Comparison of ENCODE assay signal across 20 cellular contexts in the genomic region with DNA sequence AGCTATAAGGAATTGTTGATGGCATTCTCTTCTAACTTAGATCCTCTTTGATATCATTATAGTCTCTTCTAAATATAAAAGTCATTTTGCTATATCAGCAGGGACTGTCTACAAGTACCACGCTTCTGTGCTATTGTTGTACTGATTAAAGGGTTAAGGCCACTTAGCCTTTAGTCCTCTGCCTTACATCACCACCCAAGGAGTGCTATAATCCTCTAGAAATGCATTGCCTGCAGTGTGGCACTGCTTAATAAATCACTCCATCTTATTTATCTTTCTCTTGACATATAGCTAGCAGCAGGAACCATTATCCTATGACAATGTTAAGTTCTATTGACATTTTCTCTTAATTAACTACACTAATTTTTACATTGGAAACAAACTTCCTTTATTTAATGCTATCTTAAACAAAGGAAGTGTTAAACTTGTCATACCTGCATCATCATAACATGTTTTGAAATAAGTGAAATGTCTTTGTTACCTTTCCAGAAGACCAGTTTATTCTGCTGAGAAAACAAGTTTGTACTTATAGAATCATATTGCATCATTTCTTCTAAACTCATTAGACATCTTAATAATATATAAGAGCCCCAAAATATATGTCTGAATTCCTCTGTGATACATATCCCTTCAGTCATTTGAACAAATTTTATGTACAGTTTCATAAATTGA.
"Had no signal": no experiment of that assay in that cellular context is flagged by ENCODE, and none has a peak within 500 bp of the region (broad histone marks: within the 10 kb centered on the region; RNA-seq: fewer than 3 reads in every experiment).

No MANE protein-coding gene starts in this region.

- H3K36me3 ChIP-seq: colonic mucosa, lower lobe of right lung, transverse colon, uterus had no signal

- H3K27me3 ChIP-seq: breast epithelium, colonic mucosa, transverse colon, uterus had no signal

- DNase-seq: activated CD4-positive, alpha-beta memory T cell treated with anti-CD3 and anti-CD28 coated beads, Interleukin-2, amount 10 ng/mL, durations not matched to agents 7 days and 5 days; activated CD4-positive, alpha-beta T cell treated with anti-CD3 and anti-CD28 coated beads, Interleukin-2, amount 10 ng/mL, durations not matched to agents 24 days and 14 days; activated effector memory CD4-positive, alpha-beta T cell treated with Interleukin-2 at 50 U/mL for 16 hours; activated naive CD4-positive, alpha-beta T cell treated with anti-CD3 and anti-CD28 coated beads for 36 hours; activated naive CD8-positive, alpha-beta T cell treated with anti-CD3 and anti-CD28 coated beads, Interleukin-2, amount 10 ng/mL, durations not matched to agents 7 days and 5 days; activated T-cell treated with anti-CD3 and anti-CD28 coated beads, Interleukin-2, amount 50 U/mL, for 72 hours; amniotic stem cell; colonic mucosa; endodermal cell; foreskin fibroblast; lower lobe of right lung; naive B cell; stimulated activated CD4-positive, alpha-beta T cell treated with anti-CD3 and anti-CD28 coated beads, Interleukin-2, amount 100 ng/mL, for 48 hours; stimulated activated CD8-positive, alpha-beta memory T cell treated with anti-CD3 and anti-CD28 coated beads, Interleukin-4, amount 100 ng/mL, for 48 hours; stimulated activated naive B cell treated with anti-CD40 and anti-IgM and Interleukin-4, amounts not matched to agents 10 μg/mL and 1 μg/mL and 100 μg/mL, for 72 hours; transverse colon; uterus had no signal

- H3K27ac ChIP-seq: breast epithelium, colonic mucosa, lower lobe of right lung, transverse colon, uterus had no signal

- H3K4me3 ChIP-seq: breast epithelium, colonic mucosa, lower lobe of right lung, transverse colon, uterus had no signal

- ATAC-seq: activated CD4-positive, CD25-positive, alpha-beta regulatory T cell treated with anti-CD3 and anti-CD28 coated beads, Interleukin-2, amount 50 U/mL, for 24 hours; activated T-cell treated with anti-CD3 and anti-CD28 coated beads, Interleukin-2, amount 50 U/mL, for 72 hours; left lobe of liver; lower lobe of right lung; stimulated activated naive B cell treated with anti-CD40 and anti-IgM and Interleukin-4, amounts not matched to agents 10 μg/mL and 1 μg/mL and 100 μg/mL, for 72 hours had no signal

- H3K9me3 ChIP-seq: breast epithelium, colonic mucosa, lower lobe of right lung, transverse colon, uterus had no signal
